8 cellular contexts compared by ENCODE assay signal in genomic region chr3:14126017-14126902, GRCh38. TPM values are rescaled to one million over a fixed set of nuclear protein-coding genes. Genes with fewer than 3 reads are reported as not detected.
DNase-seq lines count a peak whose midpoint lies in the region; ATAC-seq, FAIRE-seq and TF ChIP-seq lines count a peak whose summit lies in the region.

No MANE protein-coding gene starts in this region.

- 0 out of 3 replicates have a peak, but pooled peaks have one; percentile 4 for TF ChIP-seq CTCF in A549 (IDR thresholded peaks at IDR 0.05)
- no peak for TF ChIP-seq CTCF in cardiac fibroblast (IDR thresholded peaks at IDR 0.05; ENCODE audit: low read depth, low read length)

- H3K4me2 ChIP-seq in A549, result peak overlapping the region; percentile 79

- H3K9me3 ChIP-seq in A549, result no peaks in the 10 kb centered on the region
- H3K9me3 ChIP-seq in mucosa of rectum (ENCODE audit: control insufficient read depth in 2 of 2, low read length in 2 of 2), result no peaks in the 10 kb centered on the region

- H3K4me1 ChIP-seq in A549 (peaks cover 17% of the 10 kb centered on the region), mucosa of rectum (ENCODE audit: control insufficient read depth in 2 of 2, insufficient read depth in 2 of 2, low read length in 2 of 2) (peaks cover 24% of the 10 kb centered on the region in 2 donors)

- DNase-seq in A549 (ENCODE audit: low read depth in 1 of 2, low spot score in 1 of 2) (no peak), HuH-7 (ENCODE audit: low spot score) (peak; percentile 6), cardiac fibroblast (ENCODE audit: low read depth in 2 of 2) (no peak), HEK293T (ENCODE audit: extremely low spot score) (no peak)

- no peak for FAIRE-seq in A549 (lab: Jason Lieb, UNC)

- 30% methylated on average over 11 of the region's 11 CpGs for WGBS in A549 (ENCODE audit: missing lambda C conversion rate)

- ATAC-seq in A549 (no peak), GM21825 (IDR thresholded peaks at IDR 0.05; ENCODE audit: unreplicated experiment) (no peak), HG02623 (IDR thresholded peaks at IDR 0.05; ENCODE audit: unreplicated experiment) (no peak), GM21515 (IDR thresholded peaks at IDR 0.05; ENCODE audit: unreplicated experiment) (no peak)

- H3K27me3 ChIP-seq in mucosa of rectum (ENCODE audit: control insufficient read depth in 2 of 2, insufficient read depth in 2 of 2, low read length in 2 of 2), result no peaks in the 10 kb centered on the region

- H3K27ac ChIP-seq in A549, result peak overlapping the region; percentile 94 to 98; a peak in 5 of 6 replicates
- peak overlapping the region; percentile 91 to 92 for H3K27ac ChIP-seq in mucosa of rectum (ENCODE audit: low read depth in 2 of 2, low read length in 2 of 2)

- no peak for TF ChIP-seq EP300 in A549 (IDR thresholded peaks at IDR 0.05)

- no peak for TF ChIP-seq RAD21 in A549 (conservative IDR thresholded peaks at IDR 0.05 in 1 of 2, IDR thresholded peaks at IDR 0.05 in 1 of 2)

- POLR2A ChIA-PET in A549 (lab: Yijun Ruan, JAX) (interaction anchor here (1.7 to 3.0 kb wide), 5 partner anchors 8 to 525 kb away, joined by 4 to 41 read pairs (median 8); partner anchors contain the start of genes CCDC174, LSM3 and XPC), HEK293T (lab: Yijun Ruan, JAX) (interaction anchor here (0.8 to 2.1 kb wide), 10 partner anchors 8 to 471 kb away, joined by 3 to 20 read pairs (median 4); partner anchors contain the start of genes LSM3 and XPC)

- H3K36me3 ChIP-seq in mucosa of rectum (ENCODE audit: control insufficient read depth in 2 of 2, insufficient read depth in 2 of 2, low read length in 2 of 2), result peaks cover 29 to 32% of the 10 kb centered on the region in 2 donors

- TF ChIP-seq POLR2A in A549 (IDR thresholded peaks at IDR 0.05; ENCODE audit: low read length), result no peak

- H3K9ac ChIP-seq in mucosa of rectum (ENCODE audit: low read depth in 1 of 2, low read length in 2 of 2), result peak overlapping the region; percentile 57 to 94

- CTCF ChIA-PET in A549 (lab: Yijun Ruan, JAX) (interaction anchor here (0.8 to 2.5 kb wide), 14 partner anchors 9 to 471 kb away, joined by 3 to 12 read pairs (median 6); no protein-coding TSS in a partner anchor), HEK293T (lab: Yijun Ruan, JAX) (interaction anchor here (0.7 to 1.5 kb wide), 4 partner anchors 39 to 245 kb away, joined by 3 to 11 read pairs (median 4); no protein-coding TSS in a partner anchor)

- H3K4me3 ChIP-seq in A549 (peak overlapping the region; percentile 91), cardiac fibroblast (replicated peaks in 1 of 2; ENCODE audit: low read depth in 2 of 2, low read length in 2 of 2) (peak overlapping the region; percentile 100), mucosa of rectum (ENCODE audit: low read length in 2 of 2) (peak overlapping the region; percentile 88 to 92)

TF ChIP-seq in A549, 52 proteins besides CTCF, POLR2A, EP300 and RAD21 (continues in another document):
- TF ChIP-seq, protein P1, sequence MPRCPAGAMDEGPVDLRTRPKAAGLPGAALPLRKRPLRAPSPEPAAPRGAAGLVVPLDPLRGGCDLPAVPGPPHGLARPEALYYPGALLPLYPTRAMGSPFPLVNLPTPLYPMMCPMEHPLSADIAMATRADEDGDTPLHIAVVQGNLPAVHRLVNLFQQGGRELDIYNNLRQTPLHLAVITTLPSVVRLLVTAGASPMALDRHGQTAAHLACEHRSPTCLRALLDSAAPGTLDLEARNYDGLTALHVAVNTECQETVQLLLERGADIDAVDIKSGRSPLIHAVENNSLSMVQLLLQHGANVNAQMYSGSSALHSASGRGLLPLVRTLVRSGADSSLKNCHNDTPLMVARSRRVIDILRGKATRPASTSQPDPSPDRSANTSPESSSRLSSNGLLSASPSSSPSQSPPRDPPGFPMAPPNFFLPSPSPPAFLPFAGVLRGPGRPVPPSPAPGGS (IDR thresholded peaks at IDR 0.05), result no peak
- TF ChIP-seq PBX3 (IDR thresholded peaks at IDR 0.05) (no peak), RCOR1 (IDR thresholded peaks at IDR 0.05; ENCODE audit: low read depth, low read length) (no peak)

TF ChIP-seq in HEK293T, 16 proteins besides CTCF, POLR2A, EP300 and RAD21:
- TF ChIP-seq NFRKB (IDR thresholded peaks at IDR 0.05) (no peak), BHLHE40 (IDR thresholded peaks at IDR 0.05; ENCODE audit: borderline replicate concordance) (no peak), FOXA1 (IDR thresholded peaks at IDR 0.05) (no peak), TARDBP (IDR thresholded peaks at IDR 0.05) (no peak), SP1 (IDR thresholded peaks at IDR 0.05) (no peak), ZNF384 (IDR thresholded peaks at IDR 0.05) (no peak), ELF4 (IDR thresholded peaks at IDR 0.05) (no peak), FOXK2 (IDR thresholded peaks at IDR 0.05) (no peak), FOXM1 (IDR thresholded peaks at IDR 0.05; ENCODE audit: borderline replicate concordance) (no peak), ARNT (IDR thresholded peaks at IDR 0.05) (no peak), SUZ12 (IDR thresholded peaks at IDR 0.05) (no peak), L3MBTL2 (conservative IDR thresholded peaks at IDR 0.05) (no peak), HDGF (IDR thresholded peaks at IDR 0.05; ENCODE audit: borderline replicate concordance) (no peak)
TF ChIP-seq in HEK293T: peak in this region for 0.

RNA-seq across cellular contexts. Expression of gene TMEM43, which starts 1.4 kb away (rescaled TPM):
- 75.2 and 79.0 TPM in 2 replicates for polyA plus RNA-seq in A549 (2011; rRNA removed)
- 52.6 and 63.0 TPM in 2 replicates for polyA plus RNA-seq in A549 (2012; cell fraction: cytosol; rRNA removed)
- polyA plus RNA-seq in A549 (2012; cell fraction: nucleus; rRNA removed), result 95.4 and 111 TPM in 2 replicates
- 41.1 to 45.5 TPM (median 42.1 TPM) in 3 replicates for polyA plus RNA-seq in A549 (2017; fragmentation: RNase III; extraction: RNeasy Plus Mini Kit Qiagen cat#74134 plus additional on column Dnase treatment)
- polyA minus RNA-seq in A549 (2011; rRNA and poly(A)+ RNA removed), result 57.2 and 66.3 TPM in 2 replicates

RNA-seq across cellular contexts. Expression of gene CHCHD4, which starts 1.6 kb away (rescaled TPM):
- polyA plus RNA-seq in A549 (2011; rRNA removed), result 41.9 and 48.8 TPM in 2 replicates
- polyA plus RNA-seq in A549 (2012; cell fraction: cytosol; rRNA removed), result 26.2 and 26.3 TPM in 2 replicates
- 5.8 and 9.1 TPM in 2 replicates for polyA plus RNA-seq in A549 (2012; cell fraction: nucleus; rRNA removed)
- 35.1 to 37.6 TPM (median 37.3 TPM) in 3 replicates for polyA plus RNA-seq in A549 (2017; fragmentation: RNase III; extraction: RNeasy Plus Mini Kit Qiagen cat#74134 plus additional on column Dnase treatment)
- polyA minus RNA-seq in A549 (2011; rRNA and poly(A)+ RNA removed), result 12.5 and 13.3 TPM in 2 replicates

RNA-seq across cellular contexts. Expression of gene XPC, which starts 52.1 kb away (rescaled TPM):
- polyA plus RNA-seq in A549 (2011; rRNA removed) (36.3 and 58.9 TPM in 2 replicates), A549 (2017; fragmentation: RNase III; extraction: RNeasy Plus Mini Kit Qiagen cat#74134 plus additional on column Dnase treatment) (33.8 to 35.4 TPM (median 34.4 TPM) in 3 replicates)
- 21.1 and 22.1 TPM in 2 replicates for polyA plus RNA-seq in A549 (2012; cell fraction: cytosol; rRNA removed)
- polyA plus RNA-seq in A549 (2012; cell fraction: nucleus; rRNA removed), result 41.2 and 43.4 TPM in 2 replicates
- 33.0 and 37.9 TPM in 2 replicates for polyA minus RNA-seq in A549 (2011; rRNA and poly(A)+ RNA removed)

RNA-seq across cellular contexts. Expression of gene LSM3, which starts 52.4 kb away (rescaled TPM):
- 11.8 and 23.9 TPM in 2 replicates for polyA plus RNA-seq in A549 (2011; rRNA removed)
- 6.5 and 9.1 TPM in 2 replicates for polyA plus RNA-seq in A549 (2012; cell fraction: cytosol; rRNA removed)
- polyA plus RNA-seq in A549 (2012; cell fraction: nucleus; rRNA removed), result 1.2 and 2.5 TPM in 2 replicates
- 32.0 to 36.1 TPM (median 33.0 TPM) in 3 replicates for polyA plus RNA-seq in A549 (2017; fragmentation: RNase III; extraction: RNeasy Plus Mini Kit Qiagen cat#74134 plus additional on column Dnase treatment)
- 1.8 and 2.4 TPM in 2 replicates for polyA minus RNA-seq in A549 (2011; rRNA and poly(A)+ RNA removed)
